Comparison of ENCODE assay signal across 8 cellular contexts in genomic region chr2:57720728-57721627, GRCh38.
DNase-seq lines count a peak whose midpoint lies in the region; ATAC-seq and TF ChIP-seq lines count a peak whose summit lies in the region.

No MANE protein-coding gene starts in this region.

- H3K4me3 ChIP-seq in HUES64 (ENCODE audit: low read length) = peak overlapping the region; percentile 19; the same call in 1 of the 2 replicates
- no peak overlapping the region for H3K4me3 ChIP-seq in sigmoid colon
- no peak overlapping the region for H3K4me3 ChIP-seq in suprapubic skin

- no peaks in the 10 kb centered on the region for H3K9me3 ChIP-seq in HUES64 (ENCODE audit: insufficient read depth, low read depth, low read length)
- H3K9me3 ChIP-seq in sigmoid colon = no peaks in the 10 kb centered on the region
- H3K9me3 ChIP-seq in suprapubic skin = no peaks in the 10 kb centered on the region

- H3K36me3 ChIP-seq in HUES64 (ENCODE audit: insufficient read depth, low read length) = no peaks in the 10 kb centered on the region
- H3K36me3 ChIP-seq in sigmoid colon = no peaks in the 10 kb centered on the region
- no peaks in the 10 kb centered on the region for H3K36me3 ChIP-seq in suprapubic skin

- WGBS in HUES64 = 29% methylated on average over 14 of the region's 16 CpGs
- 25 to 27% methylated on average over 16 of the region's 16 CpGs for WGBS in sigmoid colon, 2 donors
- WGBS in suprapubic skin = 22% methylated on average over 16 of the region's 16 CpGs

- H3K27ac ChIP-seq in HUES64 (ENCODE audit: low read depth, low read length) = no peak overlapping the region
- H3K27ac ChIP-seq in sigmoid colon = no peak overlapping the region
- no peak overlapping the region for H3K27ac ChIP-seq in suprapubic skin

- intact Hi-C loops in sigmoid colon (cut with DNase I) = no loop called here

- TF ChIP-seq EP300 in sigmoid colon (IDR thresholded peaks at IDR 0.05) (no peak), suprapubic skin (IDR thresholded peaks at IDR 0.05) (no peak)

- no peak overlapping the region for H3K9ac ChIP-seq in HUES64 (ENCODE audit: low read depth, low read length)

- no peaks in the 10 kb centered on the region for H3K27me3 ChIP-seq in HUES64 (ENCODE audit: insufficient read depth, low read length)
- no peaks in the 10 kb centered on the region for H3K27me3 ChIP-seq in sigmoid colon
- no peaks in the 10 kb centered on the region for H3K27me3 ChIP-seq in suprapubic skin

- ATAC-seq in GM21737 (IDR thresholded peaks at IDR 0.05; ENCODE audit: unreplicated experiment) = peak; percentile 99

- TF ChIP-seq CTCF in GM10266 (IDR thresholded peaks at IDR 0.05; ENCODE audit: control insufficient read depth, insufficient read depth, low read depth, missing control alignments) (peak; percentile 85), sigmoid colon (IDR thresholded peaks at IDR 0.05) (peak in 3 of 4 experiments; percentile 34 to 62 (median 35)), suprapubic skin (IDR thresholded peaks at IDR 0.05) (peak in 1 of 2 donors; percentile 53)

- peak; percentile 57 for DNase-seq in GM10266 (ENCODE audit: extremely low spot score)
- DNase-seq in RKO (ENCODE audit: low spot score) = peak; percentile 53
- peak in 52 of 58 donors; percentile 2 to 57 (median 18) for DNase-seq in anterior cingulate cortex (lab: John Stamatoyannopoulos, UW)
- DNase-seq in hippocampal formation (lab: John Stamatoyannopoulos, UW) = peak; percentile 21 to 77
- no peak for DNase-seq in sigmoid colon
- no peak for DNase-seq in suprapubic skin (ENCODE audit: low spot score in 2 of 2)

- H3K4me1 ChIP-seq in HUES64 (ENCODE audit: insufficient read depth, low read length) (peaks cover 4% of the 10 kb centered on the region; the same call in 1 of the 2 replicates), sigmoid colon (peaks cover 0 to 3% (median 0%) of the 10 kb centered on the region in 4 donors), suprapubic skin (peaks cover 5% of the 10 kb centered on the region)

- no peak for TF ChIP-seq POLR2A in sigmoid colon (IDR thresholded peaks at IDR 0.05)
- TF ChIP-seq POLR2A in suprapubic skin (IDR thresholded peaks at IDR 0.05) = no peak

Comparison
In these comparisons a context has a peak if more than half of its experiments do, and no peak if none do; other contexts are left out.
1. DNase-seq: peak in GM10266 (single experiment), RKO (single experiment), anterior cingulate cortex (52 of 58) and hippocampal formation (2 of 2); none in sigmoid colon (single experiment) and suprapubic skin (0 of 2).